Comparison of ENCODE assay signal across 19 cellular contexts in genomic region chr6:167711784-167712183, GRCh38.
"Had no signal": no experiment of that assay in that cellular context is flagged by ENCODE, and none has a peak within 500 bp of the region (broad histone marks: within the 10 kb centered on the region; RNA-seq: fewer than 3 reads in every experiment).

No MANE protein-coding gene starts in this region.

- H3K9me3 Mint-ChIP-seq: activated CD8-positive, alpha-beta T cell treated with anti-CD3 and anti-CD28 coated beads for 36 hours; activated naive CD4-positive, alpha-beta T cell treated with anti-CD3 and anti-CD28 coated beads, Interleukin-2, amount 10 ng/mL, durations not matched to agents 7 days and 5 days; activated T-cell treated with anti-CD3 and anti-CD28 coated beads, Interleukin-2, amount 50 U/mL, for 24 hours; activated T-helper 2 cell treated with anti-CD3 and anti-CD28 coated beads, Interferon-gamma antibody, Interleukin-2, Interleukin-4, amounts not matched to agents 10 μg/mL and 5 μg/mL and 100 μg/mL, durations not matched to agents 14 hours and 24 hours and 36 hours; T-cell; WTC11 had no signal

- H3K4me1 ChIP-seq: esophagus squamous epithelium, pancreas, sigmoid colon, thyroid gland, vagina had no signal

- H3K36me3 Mint-ChIP-seq: activated naive CD4-positive, alpha-beta T cell treated with anti-CD3 and anti-CD28 coated beads, Interleukin-2, amount 10 ng/mL, durations not matched to agents 7 days and 5 days; T-cell; WTC11 had no signal

- H3K4me3 Mint-ChIP-seq: activated CD4-positive, alpha-beta T cell treated with anti-CD3 and anti-CD28 coated beads for 36 hours; activated CD8-positive, alpha-beta T cell treated with anti-CD3 and anti-CD28 coated beads for 36 hours; activated naive CD4-positive, alpha-beta T cell treated with anti-CD3 and anti-CD28 coated beads, Interleukin-2, amount 10 ng/mL, durations not matched to agents 7 days and 5 days; activated T-cell treated with anti-CD3 and anti-CD28 coated beads, Interleukin-2, amount 50 U/mL, for 24 hours; T-cell; WTC11 had no signal

- H3K27me3 ChIP-seq: pancreas, thyroid gland, vagina had no signal

- H3K4me2 ChIP-seq: SK-N-SH had no signal

- ATAC-seq: activated CD4-positive, alpha-beta T cell treated with anti-CD3 and anti-CD28 coated beads for 36 hours; activated CD8-positive, alpha-beta T cell treated with anti-CD3 and anti-CD28 coated beads for 36 hours; pancreas; T-cell; WTC11 had no signal

- H3K9me3 ChIP-seq: esophagus squamous epithelium, pancreas, sigmoid colon, SK-N-SH, thyroid gland, vagina had no signal

- H3K4me3 ChIP-seq: esophagus squamous epithelium, lung, pancreas, sigmoid colon, thyroid gland, vagina had no signal

- H3K27ac ChIP-seq: esophagus squamous epithelium, pancreas, sigmoid colon, thyroid gland, vagina had no signal

- DNase-seq: activated CD4-positive, alpha-beta T cell treated with anti-CD3 and anti-CD28 coated beads for 36 hours; activated CD8-positive, alpha-beta T cell treated with anti-CD3 and anti-CD28 coated beads for 36 hours; activated naive CD4-positive, alpha-beta T cell treated with anti-CD3 and anti-CD28 coated beads, Interleukin-2, amount 10 ng/mL, durations not matched to agents 7 days and 5 days; activated T-cell treated with anti-CD3 and anti-CD28 coated beads, Interleukin-2, amount 50 U/mL, for 24 hours; aorta; cortex of kidney; effector CD8-positive, alpha-beta T cell; esophagus squamous epithelium; sigmoid colon; stimulated activated CD8-positive, alpha-beta memory T cell treated with anti-CD3 and anti-CD28 coated beads, Interleukin-4, amount 100 ng/mL, for 48 hours; stimulated activated naive CD4-positive, alpha-beta T cell treated with Interleukin-2 at 50 U/mL for 16 hours; T-cell; thyroid gland had no signal

- H3K36me3 ChIP-seq: esophagus squamous epithelium, pancreas, sigmoid colon, thyroid gland, vagina had no signal

- H3K9ac ChIP-seq: SK-N-SH had no signal

- H3K27ac Mint-ChIP-seq: activated CD4-positive, alpha-beta T cell treated with anti-CD3 and anti-CD28 coated beads for 36 hours; activated CD8-positive, alpha-beta T cell treated with anti-CD3 and anti-CD28 coated beads for 36 hours; activated naive CD4-positive, alpha-beta T cell treated with anti-CD3 and anti-CD28 coated beads, Interleukin-2, amount 10 ng/mL, durations not matched to agents 7 days and 5 days; activated T-cell treated with anti-CD3 and anti-CD28 coated beads, Interleukin-2, amount 50 U/mL, for 24 hours; activated T-helper 2 cell treated with anti-CD3 and anti-CD28 coated beads, Interferon-gamma antibody, Interleukin-2, Interleukin-4, amounts not matched to agents 10 μg/mL and 5 μg/mL and 100 μg/mL, durations not matched to agents 14 hours and 24 hours and 36 hours; WTC11 had no signal
